In the genomic region with DNA sequence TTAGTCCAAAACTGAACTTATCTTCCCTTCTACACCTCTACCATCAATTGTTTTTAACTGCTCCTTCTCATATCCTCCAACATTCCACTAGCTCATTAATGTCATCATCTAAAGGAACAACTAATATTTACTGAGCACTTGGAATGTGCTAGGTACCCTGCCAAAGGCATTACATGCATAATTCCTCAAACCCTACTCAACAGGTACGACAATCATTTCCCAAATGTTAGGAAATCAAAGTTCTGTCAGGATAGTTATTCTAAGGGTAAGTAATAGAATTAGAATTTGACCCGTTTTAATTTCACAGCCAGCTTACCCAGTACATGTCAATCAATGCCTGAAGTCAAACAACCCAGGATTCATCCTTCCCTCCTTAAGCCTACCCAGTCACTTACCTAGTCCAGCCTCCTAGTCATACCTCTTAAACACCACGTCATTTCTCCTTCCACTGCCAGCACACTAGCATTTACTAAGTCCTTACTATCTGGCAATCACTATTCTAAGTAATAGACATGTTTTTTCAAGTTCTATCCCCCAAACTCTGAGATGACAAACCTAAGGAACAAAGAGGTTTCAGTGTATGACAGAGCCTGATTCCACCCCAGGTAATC, we compare ENCODE assay signal across 19 cellular contexts. TPM values are rescaled to one million over a fixed set of nuclear protein-coding genes. Genes with fewer than 3 reads are reported as not detected.
DNase-seq lines count a peak whose midpoint lies in the region; ATAC-seq and TF ChIP-seq lines count a peak whose summit lies in the region.
"Had no signal": no experiment of that assay in that cellular context is flagged by ENCODE, and none has a peak within 500 bp of the region (broad histone marks: within the 10 kb centered on the region; RNA-seq: fewer than 3 reads in every experiment).

No MANE protein-coding gene starts in this region.

- DNase-seq in Calu3, result no peak
- DNase-seq in OCI-LY7 (ENCODE audit: low spot score), result no peak
- DNase-seq in epithelial cell of esophagus (ENCODE audit: low read depth), result peak; percentile 90
- peak; percentile 46 for DNase-seq in osteoblast (ENCODE audit: insufficient read length, low spot score, missing footprints)
- no peak for DNase-seq in activated CD8-positive, alpha-beta memory T cell treated with anti-CD3 and anti-CD28 coated beads, Interleukin-2, amount 50 U/mL, for 48 hours
- DNase-seq in brain microvascular endothelial cell, result no peak
- no peak for DNase-seq in DMS 273 treated with DMSO at 0.1 percent for 48 hours (lab: John Stamatoyannopoulos, UW)
- DNase-seq: adrenal gland, foreskin melanocyte, kidney, NCI-H1694, NCI-H524, SJCRH30, substantia nigra had no signal

- in situ Hi-C loops in brain microvascular endothelial cell (cut with HindIII; ENCODE audit: low pct_ligation_motif_present, low sequenced_read_pairs), result no loop called here

- CTCF ChIA-PET in Calu3 (lab: Charles Lee), result interaction anchor here (0.8 kb wide), 1 partner anchor 12 kb away, joined by 3 read pairs; no protein-coding TSS in a partner anchor
- CTCF ChIA-PET in OCI-LY7 (lab: Charles Lee; ENCODE audit: unreplicated experiment), result no interaction called here

- H3K79me2 ChIP-seq in OCI-LY7 (ENCODE audit: insufficient read depth, low read depth, low read length), result peaks cover 46% of the 10 kb centered on the region
- H3K79me2 ChIP-seq in osteoblast (ENCODE audit: insufficient read depth, low read length), result peaks cover 77% of the 10 kb centered on the region

- peak overlapping the region; percentile 35 for H3K27ac Mint-ChIP-seq in Calu3 (ENCODE audit: unreplicated experiment)
- H3K27ac Mint-ChIP-seq: dendritic cell treated with granulocyte-macrophage colony-stimulating factor and Interleukin-4, amounts not matched to agents 40 ng/mL and 50 ng/mL, for 4 days; natural killer cell treated with Interleukin-12 subunit alpha and Interleukin-12 subunit beta and Interleukin-15 and Interleukin-18, amount 100 ng/mL, for 72 hours had no signal

- peaks cover 46% of the 10 kb centered on the region for H3K36me3 Mint-ChIP-seq in Calu3 (ENCODE audit: insufficient read depth, unreplicated experiment)

- intact Hi-C loops in Calu3 (cut with micrococcal nuclease; ENCODE audit: unreplicated experiment) (loop anchor here (5.0 kb wide), 2 partner anchors 41 to 86 kb away; no protein-coding TSS in a partner anchor), OCI-LY7 (cut with micrococcal nuclease; ENCODE audit: unreplicated experiment) (no loop called here)

- H3K4me3 ChIP-seq in OCI-LY7 (ENCODE audit: low read depth, low read length, poor library complexity, severe bottlenecking), result no peak overlapping the region
- H3K4me3 ChIP-seq in epithelial cell of esophagus (ENCODE audit: low read length), result peak overlapping the region; percentile 81
- no peak overlapping the region for H3K4me3 ChIP-seq in osteoblast (ENCODE audit: insufficient read depth, low read length)
- H3K4me3 ChIP-seq in brain microvascular endothelial cell (ENCODE audit: low read depth, low read length), result no peak overlapping the region
- H3K4me3 ChIP-seq: K562, SJCRH30 had no signal

- peaks cover 21% of the 10 kb centered on the region; the same call in 1 of the 2 replicates for H4K20me1 ChIP-seq in OCI-LY7 (ENCODE audit: insufficient read depth, low read length)
- H4K20me1 ChIP-seq in osteoblast (ENCODE audit: insufficient read depth, low read length), result peaks cover 24% of the 10 kb centered on the region

- peaks cover 20% of the 10 kb centered on the region for H3K4me1 ChIP-seq in OCI-LY7 (ENCODE audit: insufficient read depth, low read length, poor library complexity, severe bottlenecking)
- H3K4me1 ChIP-seq in osteoblast (ENCODE audit: insufficient read depth, low read length), result peaks cover 19% of the 10 kb centered on the region

- no peak for TF ChIP-seq CTCF in Calu3 (IDR thresholded peaks at IDR 0.05; ENCODE audit: unreplicated experiment)
- TF ChIP-seq CTCF in OCI-LY7 (conservative IDR thresholded peaks at IDR 0.05; ENCODE audit: low read length), result no peak
- no peak for TF ChIP-seq CTCF in epithelial cell of esophagus (IDR thresholded peaks at IDR 0.05; ENCODE audit: insufficient read depth, low read depth, low read length, missing control alignments)
- no peak for TF ChIP-seq CTCF in osteoblast (IDR thresholded peaks at IDR 0.05; ENCODE audit: extremely low read depth, low read depth, low read length)
- TF ChIP-seq CTCF in brain microvascular endothelial cell (IDR thresholded peaks at IDR 0.05; ENCODE audit: low read depth, low read length, missing control alignments), result no peak

- no peaks in the 10 kb centered on the region for H3K9me3 Mint-ChIP-seq in Calu3 (ENCODE audit: low read depth, unreplicated experiment)
- H3K9me3 Mint-ChIP-seq: dendritic cell treated with granulocyte-macrophage colony-stimulating factor and Interleukin-4, amounts not matched to agents 40 ng/mL and 50 ng/mL, for 4 days; natural killer cell treated with Interleukin-12 subunit alpha and Interleukin-12 subunit beta and Interleukin-15 and Interleukin-18, amount 100 ng/mL, for 72 hours had no signal

- no peaks in the 10 kb centered on the region for H3K27me3 Mint-ChIP-seq in Calu3 (ENCODE audit: unreplicated experiment)
- H3K27me3 Mint-ChIP-seq: dendritic cell treated with granulocyte-macrophage colony-stimulating factor and Interleukin-4, amounts not matched to agents 40 ng/mL and 50 ng/mL, for 4 days; natural killer cell treated with Interleukin-12 subunit alpha and Interleukin-12 subunit beta and Interleukin-15 and Interleukin-18, amount 100 ng/mL, for 72 hours had no signal

- H3K4me2 ChIP-seq in OCI-LY7 (ENCODE audit: low read length), result peak overlapping the region; percentile 98; the same call in 1 of the 2 replicates
- no peak overlapping the region for H3K4me2 ChIP-seq in osteoblast (ENCODE audit: insufficient read depth, low read length)

- H3K36me3 ChIP-seq in OCI-LY7 (ENCODE audit: insufficient read depth, low read length) (peaks cover 11% of the 10 kb centered on the region), osteoblast (ENCODE audit: insufficient read depth, low read length) (peaks cover 6% of the 10 kb centered on the region), brain microvascular endothelial cell (replicated peaks) (peaks cover 2% of the 10 kb centered on the region)
- H3K36me3 ChIP-seq: adrenal gland had no signal

- H3K4me1 Mint-ChIP-seq in Calu3 (ENCODE audit: low read depth, unreplicated experiment), result peaks cover 29% of the 10 kb centered on the region

- no peaks in the 10 kb centered on the region for H3K9me2 ChIP-seq in OCI-LY7 (ENCODE audit: insufficient read depth, low read length)

- H3K9me3 ChIP-seq in OCI-LY7 (ENCODE audit: low read length), result peaks cover 9% of the 10 kb centered on the region; the same call in 1 of the 2 replicates
- H3K9me3 ChIP-seq in osteoblast (ENCODE audit: low read depth, low read length), result no peaks in the 10 kb centered on the region
- H3K9me3 ChIP-seq: adrenal gland, SJCRH30 had no signal

- H2AFZ ChIP-seq in OCI-LY7 (ENCODE audit: low read length), result no peak overlapping the region
- H2AFZ ChIP-seq in osteoblast (ENCODE audit: low read length), result no peak overlapping the region

- no peak overlapping the region for H3K27ac ChIP-seq in OCI-LY7 (ENCODE audit: low read depth, low read length, poor library complexity, severe bottlenecking)
- no peak overlapping the region for H3K27ac ChIP-seq in osteoblast (ENCODE audit: low read depth, low read length)
- no peak overlapping the region for H3K27ac ChIP-seq in brain microvascular endothelial cell
- H3K27ac ChIP-seq: adrenal gland, SJCRH30, skin epidermis had no signal

- H3K4me3 Mint-ChIP-seq in Calu3 (ENCODE audit: low read depth, unreplicated experiment), result peak overlapping the region; percentile 87
- H3K4me3 Mint-ChIP-seq: dendritic cell treated with granulocyte-macrophage colony-stimulating factor and Interleukin-4, amounts not matched to agents 40 ng/mL and 50 ng/mL, for 4 days had no signal

- no peak for ATAC-seq in GM19324 (IDR thresholded peaks at IDR 0.05; ENCODE audit: low FRiP score, unreplicated experiment)
- ATAC-seq: K562; natural killer cell treated with Interleukin-12 subunit alpha and Interleukin-12 subunit beta and Interleukin-15 and Interleukin-18, amount 100 ng/mL, for 72 hours had no signal

- H3K27me3 ChIP-seq in osteoblast (ENCODE audit: insufficient read depth, low read length) (no peaks in the 10 kb centered on the region), brain microvascular endothelial cell (replicated peaks) (no peaks in the 10 kb centered on the region)
- H3K27me3 ChIP-seq: adrenal gland, SJCRH30 had no signal

- no TSS peak for BruUV-seq in Calu3 (replicated peaks; lab: Mats Ljungman, UMichigan)
- BruUV-seq in OCI-LY7 (replicated peaks; lab: Mats Ljungman, UMichigan), result no TSS peak

- POLR2A ChIA-PET in OCI-LY7 (lab: Charles Lee), result interaction anchor here (0.6 to 1.2 kb wide), 2 partner anchors 36 to 71 kb away, joined by 3 read pairs; no protein-coding TSS in a partner anchor

RNA-seq across cellular contexts. Expression of a gene that starts 2.4 kb away (rescaled TPM):
- total RNA-seq in Calu3 (2022) (11.0 and 13.3 TPM in 2 replicates), OCI-LY7 (2022) (9.7 TPM in 2 replicates), osteoblast (14.4 and 15.2 TPM in 2 replicates)
- 5.9 and 6.8 TPM in 2 replicates for total RNA-seq in OCI-LY7 (2014; rRNA removed; shearing (Covaris generic))

RNA-seq across cellular contexts. Expression of a gene that starts 3.8 kb away (rescaled TPM):
- total RNA-seq in Calu3 (2022) (90.3 and 97.7 TPM in 2 replicates), OCI-LY7 (2022) (174 TPM in 2 replicates), osteoblast (84.6 and 93.7 TPM in 2 replicates)
- total RNA-seq in OCI-LY7 (2014; rRNA removed; shearing (Covaris generic)), result 115 and 129 TPM in 2 replicates

Comparison
In these comparisons a context has a peak if more than half of its experiments do, and no peak if none do; other contexts are left out.
1. DNase-seq: peak in epithelial cell of esophagus (single experiment) and osteoblast (single experiment); none in Calu3 (single experiment), OCI-LY7 (single experiment), activated CD8-positive, alpha-beta memory T cell treated with anti-CD3 and anti-CD28 coated beads, Interleukin-2, amount 50 U/mL, for 48 hours (single experiment), brain microvascular endothelial cell (single experiment) and DMS 273 treated with DMSO at 0.1 percent for 48 hours (single experiment).